Comparison of ENCODE assay signal across 8 cellular contexts in the genomic region with DNA sequence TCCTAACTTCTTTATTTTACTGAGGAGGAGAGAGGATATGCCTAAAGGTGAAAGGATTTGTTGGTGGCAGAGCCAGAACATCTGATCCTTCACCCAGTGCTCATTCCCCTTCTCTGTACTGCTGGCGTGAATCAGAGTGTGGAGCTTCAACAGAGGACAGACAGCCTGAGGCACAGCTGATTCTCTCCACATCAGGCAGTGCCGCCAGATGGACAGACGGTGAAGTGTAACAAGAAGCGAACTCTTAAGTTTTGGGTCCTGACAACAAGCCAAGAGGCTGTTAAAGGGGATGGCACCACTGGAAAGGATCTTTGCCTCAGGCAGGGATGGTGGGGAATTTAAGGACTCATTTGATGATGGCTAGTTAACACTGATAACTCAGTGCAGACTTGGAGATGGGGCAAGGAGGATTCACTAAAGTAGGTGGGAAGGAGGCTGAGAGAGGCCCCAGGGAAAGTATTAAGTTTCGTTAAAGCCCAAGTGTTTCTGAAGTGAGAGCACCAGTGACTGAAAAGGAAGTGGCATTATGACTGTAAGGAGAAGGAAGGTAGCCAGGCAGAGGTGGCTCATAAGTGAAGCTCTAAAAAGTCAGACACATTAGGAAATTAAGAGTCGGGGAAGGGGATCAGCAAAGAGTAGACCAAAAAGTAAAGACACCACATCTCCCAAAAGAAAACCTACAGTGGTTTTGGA.
DNase-seq lines count a peak whose midpoint lies in the region; ATAC-seq, FAIRE-seq and TF ChIP-seq lines count a peak whose summit lies in the region.

No MANE protein-coding gene starts in this region.

- FAIRE-seq in H54 (lab: Jason Lieb, UNC): no peak

- H3K27ac Mint-ChIP-seq in activated T-cell treated with anti-CD3 and anti-CD28 coated beads, Interleukin-2, amount 50 U/mL, for 24 hours: no peak overlapping the region

- no peak overlapping the region for H3K4me3 Mint-ChIP-seq in activated T-cell treated with anti-CD3 and anti-CD28 coated beads, Interleukin-2, amount 50 U/mL, for 4 hours
- H3K4me3 Mint-ChIP-seq in activated T-cell treated with anti-CD3 and anti-CD28 coated beads, Interleukin-2, amount 50 U/mL, for 24 hours: no peak overlapping the region

- H3K36me3 Mint-ChIP-seq in activated T-cell treated with anti-CD3 and anti-CD28 coated beads, Interleukin-2, amount 50 U/mL, for 4 hours (ENCODE audit: insufficient read depth): peaks cover 13% of the 10 kb centered on the region
- peaks cover 30% of the 10 kb centered on the region for H3K36me3 Mint-ChIP-seq in activated T-cell treated with anti-CD3 and anti-CD28 coated beads, Interleukin-2, amount 50 U/mL, for 24 hours (ENCODE audit: low read depth)

- no peaks in the 10 kb centered on the region for H3K9me3 Mint-ChIP-seq in activated T-cell treated with anti-CD3 and anti-CD28 coated beads, Interleukin-2, amount 50 U/mL, for 4 hours
- no peaks in the 10 kb centered on the region for H3K9me3 Mint-ChIP-seq in activated T-cell treated with anti-CD3 and anti-CD28 coated beads, Interleukin-2, amount 50 U/mL, for 24 hours

- TF ChIP-seq CTCF in fibroblast of villous mesenchyme (IDR thresholded peaks at IDR 0.05; ENCODE audit: insufficient read depth, low read depth, low read length): peak; percentile 65

- no peak for DNase-seq in activated T-cell treated with anti-CD3 and anti-CD28 coated beads, Interleukin-2, amount 50 U/mL, for 4 hours
- DNase-seq in activated T-cell treated with anti-CD3 and anti-CD28 coated beads, Interleukin-2, amount 50 U/mL, for 24 hours: no peak
- DNase-seq in H4 (ENCODE audit: low spot score) (peak; percentile 11), NCI-H524 treated with DMSO at 0.1 percent for 48 hours (lab: John Stamatoyannopoulos, UW) (peak; percentile 51), fibroblast of villous mesenchyme (ENCODE audit: low read depth) (peak; percentile 72), H54 (ENCODE audit: insufficient read length, low spot score) (no peak), activated gamma-delta T cell treated with Interleukin-2 at 50 U/mL for 16 hours (no peak)

- TF ChIP-seq POLR2A in H54 (IDR thresholded peaks at IDR 0.05; ENCODE audit: low read depth, low read length): no peak

- peak; percentile 76 to 87 for ATAC-seq in activated T-cell treated with anti-CD3 and anti-CD28 coated beads, Interleukin-2, amount 50 U/mL, for 4 hours
- ATAC-seq in GM19035 (IDR thresholded peaks at IDR 0.05; ENCODE audit: unreplicated experiment): no peak

- no peaks in the 10 kb centered on the region for H3K27me3 Mint-ChIP-seq in activated T-cell treated with anti-CD3 and anti-CD28 coated beads, Interleukin-2, amount 50 U/mL, for 4 hours (ENCODE audit: low read depth)
- no peaks in the 10 kb centered on the region for H3K27me3 Mint-ChIP-seq in activated T-cell treated with anti-CD3 and anti-CD28 coated beads, Interleukin-2, amount 50 U/mL, for 24 hours

- no peak overlapping the region for H3K4me3 ChIP-seq in fibroblast of villous mesenchyme (ENCODE audit: low read depth, low read length)

- no peaks in the 10 kb centered on the region for H3K4me1 Mint-ChIP-seq in activated T-cell treated with anti-CD3 and anti-CD28 coated beads, Interleukin-2, amount 50 U/mL, for 4 hours (ENCODE audit: low read depth)
- no peaks in the 10 kb centered on the region for H3K4me1 Mint-ChIP-seq in activated T-cell treated with anti-CD3 and anti-CD28 coated beads, Interleukin-2, amount 50 U/mL, for 24 hours (ENCODE audit: low read depth)

Comparison
In these comparisons a context has a peak if more than half of its experiments do, and no peak if none do; other contexts are left out.
1. DNase-seq: peak in H4 (single experiment), NCI-H524 treated with DMSO at 0.1 percent for 48 hours (single experiment) and fibroblast of villous mesenchyme (single experiment); none in activated T-cell treated with anti-CD3 and anti-CD28 coated beads, Interleukin-2, amount 50 U/mL, for 4 hours (single experiment), activated T-cell treated with anti-CD3 and anti-CD28 coated beads, Interleukin-2, amount 50 U/mL, for 24 hours (single experiment), H54 (single experiment) and activated gamma-delta T cell treated with Interleukin-2 at 50 U/mL for 16 hours (single experiment).